Comparison of ENCODE assay signal across 23 cellular contexts in genomic region chr6:52303178-52303577, GRCh38. TPM values are rescaled to one million over a fixed set of nuclear protein-coding genes. Genes with fewer than 3 reads are reported as not detected.
A peak's percentile ranks its signal among the peaks of the same experiment; 100 is the strongest.
DNase-seq lines count a peak whose midpoint lies in the region; ATAC-seq and TF ChIP-seq lines count a peak whose summit lies in the region.
"Had no signal": no experiment of that assay in that cellular context is flagged by ENCODE, and none has a peak within 500 bp of the region (broad histone marks: within the 10 kb centered on the region; RNA-seq: fewer than 3 reads in every experiment).

No MANE protein-coding gene starts in this region.

- no peaks in the 10 kb centered on the region for H3K36me3 Mint-ChIP-seq in activated CD4-positive, alpha-beta memory T cell treated with anti-CD3 and anti-CD28 coated beads for 36 hours
- H3K36me3 Mint-ChIP-seq in activated CD4-positive, alpha-beta memory T cell treated with anti-CD3 and anti-CD28 coated beads, Interleukin-2, amount 10 ng/mL, durations not matched to agents 7 days and 5 days (ENCODE audit: low read depth): no peaks in the 10 kb centered on the region
- no peaks in the 10 kb centered on the region for H3K36me3 Mint-ChIP-seq in GM23338 (ENCODE audit: low read depth)
- no peaks in the 10 kb centered on the region for H3K36me3 Mint-ChIP-seq in activated T-helper 17 cell treated with anti-CD3 and anti-CD28 coated beads, Interleukin-2, amount 50 U/mL, for 72 hours (ENCODE audit: low read depth)

- H3K9ac ChIP-seq in trophoblast cell (ENCODE audit: low read length): no peak overlapping the region
- H3K9ac ChIP-seq: GM23248 had no signal

- H2BK5ac ChIP-seq in trophoblast cell (ENCODE audit: low read depth, low read length, poor library complexity): peak overlapping the region; percentile 75

- H4K91ac ChIP-seq in trophoblast cell (ENCODE audit: low read depth, low read length): peak overlapping the region; percentile 94

- no peak for DNase-seq in activated CD4-positive, alpha-beta memory T cell treated with anti-CD3 and anti-CD28 coated beads for 36 hours
- no peak for DNase-seq in activated CD4-positive, alpha-beta memory T cell treated with anti-CD3 and anti-CD28 coated beads, Interleukin-2, amount 10 ng/mL, durations not matched to agents 7 days and 5 days
- DNase-seq in GM23338 (ENCODE audit: low spot score) (no peak), trophoblast cell (no peak), NCI-H187 (lab: John Stamatoyannopoulos, UW) (no peak), putamen (ENCODE audit: low spot score) (no peak), iPS-NIHi11 (ENCODE audit: low spot score) (no peak)
- DNase-seq: activated CD4-positive, alpha-beta T cell treated with anti-CD3 and anti-CD28 coated beads for 4 hours; activated T-cell treated with anti-CD3 and anti-CD28 coated beads, Interleukin-2, amount 50 U/mL, for 4 hours; amygdala; cerebellar nuclear complex; COR-L47; endodermal cell; GM23248; heart right ventricle; KBM-7; kidney glomerular epithelial cell; NCI-H1105; NCI-H226; ovary; upper lobe of left lung had no signal

- H3K4me3 Mint-ChIP-seq in activated CD4-positive, alpha-beta memory T cell treated with anti-CD3 and anti-CD28 coated beads for 36 hours: no peak overlapping the region
- no peak overlapping the region for H3K4me3 Mint-ChIP-seq in activated CD4-positive, alpha-beta memory T cell treated with anti-CD3 and anti-CD28 coated beads, Interleukin-2, amount 10 ng/mL, durations not matched to agents 7 days and 5 days
- H3K4me3 Mint-ChIP-seq in GM23338: no peak overlapping the region
- peak overlapping the region; percentile 8 for H3K4me3 Mint-ChIP-seq in activated T-helper 17 cell treated with anti-CD3 and anti-CD28 coated beads, Interleukin-2, amount 50 U/mL, for 72 hours
- H3K4me3 Mint-ChIP-seq: activated T-cell treated with anti-CD3 and anti-CD28 coated beads, Interleukin-2, amount 50 U/mL, for 4 hours; endodermal cell had no signal

- no peak overlapping the region for H4K12ac ChIP-seq in trophoblast cell (ENCODE audit: low read depth, low read length)

- H3K4me1 ChIP-seq in GM23338 (ENCODE audit: insufficient read depth): no peaks in the 10 kb centered on the region; the same call in 1 of the 2 replicates
- peaks cover 20 to 34% of the 10 kb centered on the region in 2 experiments for H3K4me1 ChIP-seq in trophoblast cell (ENCODE audit: control insufficient read depth in 1 of 2, insufficient read depth in 2 of 2, low read length in 2 of 2)

- no peaks in the 10 kb centered on the region for H3K9me2 ChIP-seq in GM23338 (ENCODE audit: insufficient read depth)

- intact Hi-C loops in activated CD4-positive, alpha-beta memory T cell treated with anti-CD3 and anti-CD28 coated beads for 36 hours (cut with micrococcal nuclease): no loop called here

- peak overlapping the region; percentile 37 for H2AK5ac ChIP-seq in trophoblast cell (ENCODE audit: low read length)

- H3K4me2 ChIP-seq in GM23338 (no peak overlapping the region), trophoblast cell (ENCODE audit: low read length) (no peak overlapping the region)

- H3K4ac ChIP-seq in trophoblast cell (ENCODE audit: low read depth, low read length): peak overlapping the region; percentile 37

- peaks cover 5% of the 10 kb centered on the region; the same call in 1 of the 2 replicates for H3K27me3 ChIP-seq in GM23338 (ENCODE audit: insufficient read depth)
- no peaks in the 10 kb centered on the region for H3K27me3 ChIP-seq in trophoblast cell (ENCODE audit: insufficient read depth, low read length)
- H3K27me3 ChIP-seq: heart right ventricle, ovary, upper lobe of left lung had no signal

- 0 out of 2 replicates have a peak overlapping the region, but pooled peaks have one; percentile 38 for H2AFZ ChIP-seq in GM23338
- H2AFZ ChIP-seq in trophoblast cell (ENCODE audit: insufficient read depth, low read length, poor library complexity): no peak overlapping the region

- H4K20me1 ChIP-seq in GM23338 (replicated peaks; ENCODE audit: insufficient read depth): no peaks in the 10 kb centered on the region

- peak overlapping the region; percentile 86 for H2BK120ac ChIP-seq in trophoblast cell (ENCODE audit: insufficient read depth, low read length, poor library complexity)

- H3K27ac ChIP-seq in GM23338 (ENCODE audit: low read depth) (no peak overlapping the region), trophoblast cell (ENCODE audit: low read depth, low read length) (peak overlapping the region; percentile 97)
- H3K27ac ChIP-seq: GM23248, ovary, upper lobe of left lung had no signal

- no peaks in the 10 kb centered on the region for H3K9me3 Mint-ChIP-seq in activated CD4-positive, alpha-beta memory T cell treated with anti-CD3 and anti-CD28 coated beads for 36 hours
- H3K9me3 Mint-ChIP-seq in activated CD4-positive, alpha-beta memory T cell treated with anti-CD3 and anti-CD28 coated beads, Interleukin-2, amount 10 ng/mL, durations not matched to agents 7 days and 5 days: no peaks in the 10 kb centered on the region
- no peaks in the 10 kb centered on the region for H3K9me3 Mint-ChIP-seq in GM23338
- H3K9me3 Mint-ChIP-seq in activated T-helper 17 cell treated with anti-CD3 and anti-CD28 coated beads, Interleukin-2, amount 50 U/mL, for 72 hours: no peaks in the 10 kb centered on the region
- H3K9me3 Mint-ChIP-seq: activated T-cell treated with anti-CD3 and anti-CD28 coated beads, Interleukin-2, amount 50 U/mL, for 4 hours; endodermal cell had no signal

- no peak for ATAC-seq in GM23338
- no peak for ATAC-seq in activated T-helper 17 cell treated with anti-CD3 and anti-CD28 coated beads, Interleukin-2, amount 50 U/mL, for 72 hours (replicated peaks)
- ATAC-seq: activated T-cell treated with anti-CD3 and anti-CD28 coated beads, Interleukin-2, amount 50 U/mL, for 4 hours; heart right ventricle had no signal

- H3K4me1 Mint-ChIP-seq in activated CD4-positive, alpha-beta memory T cell treated with anti-CD3 and anti-CD28 coated beads for 36 hours (ENCODE audit: low read depth): peaks cover 64% of the 10 kb centered on the region
- H3K4me1 Mint-ChIP-seq in activated CD4-positive, alpha-beta memory T cell treated with anti-CD3 and anti-CD28 coated beads, Interleukin-2, amount 10 ng/mL, durations not matched to agents 7 days and 5 days: peaks cover 45% of the 10 kb centered on the region
- H3K4me1 Mint-ChIP-seq in GM23338: peaks cover 7% of the 10 kb centered on the region; the same call in 2 of the 3 replicates
- peaks cover 37% of the 10 kb centered on the region for H3K4me1 Mint-ChIP-seq in activated T-helper 17 cell treated with anti-CD3 and anti-CD28 coated beads, Interleukin-2, amount 50 U/mL, for 72 hours

- POLR2A ChIA-PET in activated CD4-positive, alpha-beta memory T cell treated with anti-CD3 and anti-CD28 coated beads for 36 hours (lab: Charles Lee): interaction anchor here (1.1 to 1.3 kb wide), 2 partner anchors 59 to 87 kb away, joined by 3 read pairs; partner anchors contain the start of gene PAQR8
- POLR2A ChIA-PET in activated CD4-positive, alpha-beta memory T cell treated with anti-CD3 and anti-CD28 coated beads, Interleukin-2, amount 10 ng/mL, durations not matched to agents 7 days and 5 days (lab: Charles Lee): interaction anchor here (0.6 to 2.2 kb wide), 3 partner anchors 17 to 95 kb away, joined by 3 to 7 read pairs (median 6); partner anchors contain the start of gene MCM3

- H3K79me2 ChIP-seq in GM23338 (replicated peaks; ENCODE audit: insufficient read depth) (no peaks in the 10 kb centered on the region), trophoblast cell (ENCODE audit: control insufficient read depth, insufficient read depth, low read length, poor library complexity) (peaks cover 10% of the 10 kb centered on the region)

- H3K9me3 ChIP-seq in trophoblast cell (ENCODE audit: insufficient read depth, low read depth, low read length): no peaks in the 10 kb centered on the region
- H3K9me3 ChIP-seq: heart right ventricle, ovary, upper lobe of left lung had no signal

- peak overlapping the region; percentile 74 for H2BK12ac ChIP-seq in trophoblast cell (ENCODE audit: low read length)

- H3K4me3 ChIP-seq in GM23338 (no peak overlapping the region), trophoblast cell (ENCODE audit: low read depth, low read length) (no peak overlapping the region)
- H3K4me3 ChIP-seq: GM23248, heart right ventricle, ovary, upper lobe of left lung had no signal

- no peak for TF ChIP-seq CTCF in GM23338 (conservative IDR thresholded peaks at IDR 0.05; ENCODE audit: low read depth in 2 of 2)

- H3K14ac ChIP-seq in trophoblast cell (ENCODE audit: low read length): peak overlapping the region; percentile 78

- H3K23ac ChIP-seq in trophoblast cell (ENCODE audit: low read length): peak overlapping the region; percentile 1

- H3F3A ChIP-seq in GM23338 (replicated peaks; ENCODE audit: low read depth): no peaks in the 10 kb centered on the region

- no peaks in the 10 kb centered on the region for H3K27me3 Mint-ChIP-seq in activated CD4-positive, alpha-beta memory T cell treated with anti-CD3 and anti-CD28 coated beads for 36 hours
- H3K27me3 Mint-ChIP-seq in activated CD4-positive, alpha-beta memory T cell treated with anti-CD3 and anti-CD28 coated beads, Interleukin-2, amount 10 ng/mL, durations not matched to agents 7 days and 5 days: no peaks in the 10 kb centered on the region
- peaks cover 11% of the 10 kb centered on the region for H3K27me3 Mint-ChIP-seq in GM23338 (ENCODE audit: insufficient read depth, low read depth, poor library complexity)
- no peaks in the 10 kb centered on the region for H3K27me3 Mint-ChIP-seq in activated T-helper 17 cell treated with anti-CD3 and anti-CD28 coated beads, Interleukin-2, amount 50 U/mL, for 72 hours

- peak overlapping the region; percentile 60 for H3K18ac ChIP-seq in trophoblast cell (ENCODE audit: low read length)

- peak overlapping the region; percentile 52 for H3K27ac Mint-ChIP-seq in activated CD4-positive, alpha-beta memory T cell treated with anti-CD3 and anti-CD28 coated beads for 36 hours
- H3K27ac Mint-ChIP-seq in activated CD4-positive, alpha-beta memory T cell treated with anti-CD3 and anti-CD28 coated beads, Interleukin-2, amount 10 ng/mL, durations not matched to agents 7 days and 5 days: no peak overlapping the region
- H3K27ac Mint-ChIP-seq in GM23338: no peak overlapping the region
- H3K27ac Mint-ChIP-seq in activated T-helper 17 cell treated with anti-CD3 and anti-CD28 coated beads, Interleukin-2, amount 50 U/mL, for 72 hours: no peak overlapping the region
- H3K27ac Mint-ChIP-seq: endodermal cell had no signal

- CTCF ChIA-PET in activated CD4-positive, alpha-beta memory T cell treated with anti-CD3 and anti-CD28 coated beads for 36 hours (lab: Charles Lee): interaction anchor here (1.1 to 1.2 kb wide), 5 partner anchors 17 to 97 kb away, joined by 4 to 8 read pairs (median 5); partner anchors contain the start of genes MCM3 and PAQR8
- CTCF ChIA-PET in activated CD4-positive, alpha-beta memory T cell treated with anti-CD3 and anti-CD28 coated beads, Interleukin-2, amount 10 ng/mL, durations not matched to agents 7 days and 5 days (lab: Charles Lee): interaction anchor here (0.8 to 4.4 kb wide), 2 partner anchors 11 to 18 kb away, joined by 5 to 21 read pairs; partner anchors contain the start of gene MCM3

- WGBS in trophoblast cell (ENCODE audit: extremely low coverage, insufficient coverage, insufficient read length): no CpG with 5 or more reads among the region's 1 CpG

- peak overlapping the region; percentile 44 for H4K8ac ChIP-seq in trophoblast cell (ENCODE audit: low read depth, low read length)

- H3K36me3 ChIP-seq in GM23338 (ENCODE audit: insufficient read depth) (no peaks in the 10 kb centered on the region), trophoblast cell (ENCODE audit: control insufficient read depth in 1 of 2, insufficient read depth in 2 of 2, low read length in 2 of 2) (no peaks in the 10 kb centered on the region)
- H3K36me3 ChIP-seq: heart right ventricle, ovary, upper lobe of left lung had no signal

- H3K79me1 ChIP-seq in trophoblast cell (ENCODE audit: low read length): peaks cover 40% of the 10 kb centered on the region

RNA-seq across cellular contexts. Expression of gene MCM3, which starts 18.6 kb away (rescaled TPM):
- 100 to 1,000 TPM; 231 to 244 TPM for total RNA-seq in activated CD4-positive, alpha-beta memory T cell treated with anti-CD3 and anti-CD28 coated beads for 36 hours
- total RNA-seq in activated CD4-positive, alpha-beta memory T cell treated with anti-CD3 and anti-CD28 coated beads, Interleukin-2, amount 10 ng/mL, durations not matched to agents 7 days and 5 days: 100 to 1,000 TPM; 149 TPM
- 328 and 369 TPM in 2 replicates for total RNA-seq in GM23338 (2014; rRNA removed; shearing (Covaris generic))
- 147 and 157 TPM in 2 replicates for polyA plus RNA-seq in GM23338 (2016; fragmentation: Nextera tagmentation; extraction: Ambion mirVana)
- total RNA-seq in activated T-helper 17 cell treated with anti-CD3 and anti-CD28 coated beads, Interleukin-2, amount 50 U/mL, for 72 hours: 100 to 1,000 TPM; 141 to 247 TPM
- polyA plus RNA-seq in trophoblast cell (2013): 53.0 and 56.6 TPM in 2 replicates

RNA-seq across cellular contexts. Expression of gene PAQR8, which starts 58.8 kb away (rescaled TPM):
- 10 to 100 TPM; 11.2 to 12.2 TPM for total RNA-seq in activated CD4-positive, alpha-beta memory T cell treated with anti-CD3 and anti-CD28 coated beads for 36 hours
- 10 to 100 TPM; 12.8 to 14.1 TPM for total RNA-seq in activated CD4-positive, alpha-beta memory T cell treated with anti-CD3 and anti-CD28 coated beads, Interleukin-2, amount 10 ng/mL, durations not matched to agents 7 days and 5 days
- 10.8 and 11.2 TPM in 2 replicates for total RNA-seq in GM23338 (2014; rRNA removed; shearing (Covaris generic))
- polyA plus RNA-seq in GM23338 (2016; fragmentation: Nextera tagmentation; extraction: Ambion mirVana): 3.6 and 3.7 TPM in 2 replicates
- 1 to 10 TPM; 5.7 to 9.2 TPM for total RNA-seq in activated T-helper 17 cell treated with anti-CD3 and anti-CD28 coated beads, Interleukin-2, amount 50 U/mL, for 72 hours
- 141 and 153 TPM in 2 replicates for polyA plus RNA-seq in trophoblast cell (2013)

RNA-seq across cellular contexts. Expression of gene IL17F, which starts 58.9 kb away (rescaled TPM):
- total RNA-seq in activated CD4-positive, alpha-beta memory T cell treated with anti-CD3 and anti-CD28 coated beads for 36 hours: 100 to 1,000 TPM; 113 to 119 TPM
- 10 to 100 TPM; 12.6 to 13.3 TPM for total RNA-seq in activated CD4-positive, alpha-beta memory T cell treated with anti-CD3 and anti-CD28 coated beads, Interleukin-2, amount 10 ng/mL, durations not matched to agents 7 days and 5 days
- total RNA-seq in GM23338 (2014; rRNA removed; shearing (Covaris generic)): not detected in 2 replicates
- 0.35 TPM in 1 of 2 replicates, not detected in the other for polyA plus RNA-seq in GM23338 (2016; fragmentation: Nextera tagmentation; extraction: Ambion mirVana)
- total RNA-seq in activated T-helper 17 cell treated with anti-CD3 and anti-CD28 coated beads, Interleukin-2, amount 50 U/mL, for 72 hours: 1,000 to 10,000 TPM in 1 of 2 donors, 100 to 1,000 TPM in 1; 295 to 3,317 TPM
- not detected in 2 replicates for polyA plus RNA-seq in trophoblast cell (2013)
- total RNA-seq: endodermal cell, GM23248, heart right ventricle, ovary, skeletal muscle tissue, upper lobe of left lung had no signal
- polyA plus RNA-seq: GM23248, heart right ventricle, ovary had no signal

Comparison
In these comparisons a context has a peak if more than half of its experiments do, and no peak if none do; other contexts are left out.
1. RNA of gene IL17F, which starts 58.9 kb away (total RNA-seq): 295 to 3,317 TPM in activated T-helper 17 cell treated with anti-CD3 and anti-CD28 coated beads, Interleukin-2, amount 50 U/mL, for 72 hours, 113 to 119 TPM in activated CD4-positive, alpha-beta memory T cell treated with anti-CD3 and anti-CD28 coated beads for 36 hours and 12.6 to 13.3 TPM in activated CD4-positive, alpha-beta memory T cell treated with anti-CD3 and anti-CD28 coated beads, Interleukin-2, amount 10 ng/mL, durations not matched to agents 7 days and 5 days; not detected in GM23338; every median in the first group is over 10 times any median in the second.